In genomic region chr20:50149481-50150254, GRCh38 we compare ENCODE assay signal across 14 cellular contexts. TPM values are rescaled to one million over a fixed set of nuclear protein-coding genes. Genes with fewer than 3 reads are reported as not detected.
A peak's percentile ranks its signal among the peaks of the same experiment; 100 is the strongest.
DNase-seq lines count a peak whose midpoint lies in the region; ATAC-seq and TF ChIP-seq lines count a peak whose summit lies in the region.
"Had no signal": no experiment of that assay in that cellular context is flagged by ENCODE, and none has a peak within 500 bp of the region (broad histone marks: within the 10 kb centered on the region; RNA-seq: fewer than 3 reads in every experiment).

No MANE protein-coding gene starts in this region.

- POLR2A ChIA-PET in AG04450 (lab: Yijun Ruan, JAX): interaction anchor here (0.6 kb wide), 1 partner anchor 165 kb away, joined by 3 read pairs; no protein-coding TSS in a partner anchor
- POLR2A ChIA-PET in HCT116 (lab: Charles Lee): no interaction called here

- no peak for TF ChIP-seq CTCF in AG04450 (IDR thresholded peaks at IDR 0.05; ENCODE audit: low read depth, low read length)
- no peak for TF ChIP-seq CTCF in HCT116 (IDR thresholded peaks at IDR 0.05 in 2 of 3, conservative IDR thresholded peaks at IDR 0.05 in 1 of 3; ENCODE audit: borderline replicate concordance in 1 of 3, insufficient read depth in 1 of 3, low read depth in 2 of 3, low read length in 2 of 3)
- TF ChIP-seq CTCF in osteoblast (IDR thresholded peaks at IDR 0.05; ENCODE audit: extremely low read depth, low read depth, low read length): no peak
- TF ChIP-seq CTCF in BE2C (IDR thresholded peaks at IDR 0.05; ENCODE audit: low read depth, low read length): no peak

- TF ChIP-seq POLR2A in HCT116 (IDR thresholded peaks at IDR 0.05; ENCODE audit: borderline replicate concordance, extremely low read depth, insufficient read depth, insufficient read length): no peak

- DNase-seq in AG04450 (ENCODE audit: low read depth, low spot score) (no peak), HCT116 (ENCODE audit: low read depth, low spot score) (no peak), osteoblast (ENCODE audit: insufficient read length, low spot score, missing footprints) (peak; percentile 78), left lobe of liver (ENCODE audit: low spot score) (no peak), NOMO-1 treated with DMSO at 0.1 percent for 48 hours (lab: John Stamatoyannopoulos, UW; ENCODE audit: unreplicated experiment) (no peak), BE2C (no peak)
- no peak for DNase-seq in central memory CD8-positive, alpha-beta T cell (ENCODE audit: low spot score in 2 of 2)
- DNase-seq: activated CD4-positive, alpha-beta T cell treated with anti-CD3 and anti-CD28 coated beads for 4 hours; COR-L47; left ventricle myocardium superior; NCI-H2171 treated with DMSO at 0.1 percent for 48 hours; stimulated activated naive CD4-positive, alpha-beta T cell had no signal

- no peak for ATAC-seq in HCT116
- no peak for ATAC-seq in central memory CD8-positive, alpha-beta T cell (replicated peaks; ENCODE audit: extremely low read depth, poor library complexity, severe bottlenecking)
- no peak for ATAC-seq in left lobe of liver
- ATAC-seq in HG03135 (IDR thresholded peaks at IDR 0.05; ENCODE audit: unreplicated experiment): no peak
- ATAC-seq: left ventricle myocardium superior, Right ventricle myocardium inferior had no signal

- no peaks in the 10 kb centered on the region for H4K20me1 ChIP-seq in HCT116 (ENCODE audit: insufficient read depth)
- peaks cover 34% of the 10 kb centered on the region for H4K20me1 ChIP-seq in osteoblast (ENCODE audit: insufficient read depth, low read length)

- H3K4me1 Mint-ChIP-seq in central memory CD8-positive, alpha-beta T cell: peaks cover 82% of the 10 kb centered on the region

- H3K27ac Mint-ChIP-seq in central memory CD8-positive, alpha-beta T cell (ENCODE audit: low read depth): peak overlapping the region; percentile 66

- H3K9me3 ChIP-seq in AG04450 (ENCODE audit: control insufficient read depth, insufficient read depth, low read length): no peaks in the 10 kb centered on the region; the same call in 1 of the 2 replicates
- no peaks in the 10 kb centered on the region for H3K9me3 ChIP-seq in HCT116 (ENCODE audit: control insufficient read depth in 1 of 2, insufficient read depth in 1 of 2, low read depth in 1 of 2, low read length in 2 of 2)
- no peaks in the 10 kb centered on the region for H3K9me3 ChIP-seq in osteoblast (ENCODE audit: low read depth, low read length)
- no peaks in the 10 kb centered on the region for H3K9me3 ChIP-seq in BE2C

- no peak overlapping the region for H3K4me3 ChIP-seq in AG04450 (ENCODE audit: low read depth, low read length)
- no peak overlapping the region for H3K4me3 ChIP-seq in HCT116 (replicated peaks in 1 of 2; ENCODE audit: low read depth in 1 of 2, low read length in 2 of 2)
- H3K4me3 ChIP-seq in osteoblast (ENCODE audit: insufficient read depth, low read length): no peak overlapping the region
- no peak overlapping the region for H3K4me3 ChIP-seq in BE2C (ENCODE audit: low read depth, low read length)

- H3K79me2 ChIP-seq in HCT116 (ENCODE audit: insufficient read depth, low read length) (peaks cover 87% of the 10 kb centered on the region), osteoblast (ENCODE audit: insufficient read depth, low read length) (peaks cover 85% of the 10 kb centered on the region)

- CTCF ChIA-PET in AG04450 (lab: Charles Lee) (no interaction called here), HCT116 (lab: Charles Lee) (interaction anchor here (1.0 to 1.4 kb wide), 2 partner anchors 29 to 171 kb away, joined by 3 read pairs; no protein-coding TSS in a partner anchor)

- H3K27me3 ChIP-seq in AG04450 (ENCODE audit: control insufficient read depth, insufficient read depth, low read length): no peaks in the 10 kb centered on the region
- H3K27me3 ChIP-seq in HCT116 (ENCODE audit: insufficient read depth, low read length): no peaks in the 10 kb centered on the region
- no peaks in the 10 kb centered on the region for H3K27me3 ChIP-seq in osteoblast (ENCODE audit: insufficient read depth, low read length)
- no peaks in the 10 kb centered on the region for H3K27me3 ChIP-seq in BE2C

- TF ChIP-seq RAD21 in HCT116 (IDR thresholded peaks at IDR 0.05; ENCODE audit: low read depth): no peak

- no peak overlapping the region for H3K9ac ChIP-seq in HCT116 (ENCODE audit: low read length)

- peaks cover 10 to 25% of the 10 kb centered on the region in 2 experiments; a peak in 3 of 4 replicates for H3K36me3 ChIP-seq in HCT116 (ENCODE audit: control insufficient read depth in 1 of 2, insufficient read depth in 2 of 2, low read length in 2 of 2)
- H3K36me3 ChIP-seq in osteoblast (ENCODE audit: insufficient read depth, low read length): peaks cover 24% of the 10 kb centered on the region
- peaks cover 11% of the 10 kb centered on the region for H3K36me3 ChIP-seq in BE2C

- no peak overlapping the region for H2AFZ ChIP-seq in HCT116 (ENCODE audit: low read depth, low read length, poor library complexity, severe bottlenecking)
- no peak overlapping the region for H2AFZ ChIP-seq in osteoblast (ENCODE audit: low read length)

- BruUV-seq in HCT116 (replicated peaks; lab: Mats Ljungman, UMichigan): TSS peak; percentile 6

- H3K4me1 ChIP-seq in HCT116 (ENCODE audit: control insufficient read depth in 1 of 2, insufficient read depth in 2 of 2, low read length in 2 of 2) (peaks cover 32 to 77% of the 10 kb centered on the region in 2 experiments), osteoblast (ENCODE audit: insufficient read depth, low read length) (peaks cover 56% of the 10 kb centered on the region), BE2C (peaks cover 5% of the 10 kb centered on the region)

- peak overlapping the region; percentile 31 for H3K27ac ChIP-seq in AG04450 (ENCODE audit: low read depth, low read length)
- peak overlapping the region; percentile 18; the same call in 1 of the 2 replicates for H3K27ac ChIP-seq in HCT116 (ENCODE audit: low read depth, low read length)
- H3K27ac ChIP-seq in osteoblast (ENCODE audit: low read depth, low read length): peak overlapping the region; percentile 42

- RAD21 ChIA-PET in HCT116 (lab: Charles Lee; ENCODE audit: low non-redundant PET in 1 of 2, low total read pairs in 2 of 2, uncharacterized antibody in 2 of 2, unreplicated experiment in 2 of 2): no interaction called here

- H3K4me3 Mint-ChIP-seq in central memory CD8-positive, alpha-beta T cell: no peak overlapping the region

- no peaks in the 10 kb centered on the region for H3K9me3 Mint-ChIP-seq in central memory CD8-positive, alpha-beta T cell

- H3K27me3 Mint-ChIP-seq in central memory CD8-positive, alpha-beta T cell: no peaks in the 10 kb centered on the region

- peak overlapping the region; percentile 89; the same call in 1 of the 2 replicates for H3K4me2 ChIP-seq in HCT116 (ENCODE audit: low read length)
- no peak overlapping the region for H3K4me2 ChIP-seq in osteoblast (ENCODE audit: insufficient read depth, low read length)

- intact Hi-C loops in HCT116 (cut with micrococcal nuclease): no loop called here

- H3K9me2 ChIP-seq in HCT116 (ENCODE audit: insufficient read depth): no peaks in the 10 kb centered on the region

- H3K36me3 Mint-ChIP-seq in central memory CD8-positive, alpha-beta T cell (ENCODE audit: insufficient read depth): peaks cover 13% of the 10 kb centered on the region

TF ChIP-seq in HCT116, 20 proteins besides CTCF, POLR2A, EP300 and RAD21 (continues in another document):
- TF ChIP-seq ELF1 (IDR thresholded peaks at IDR 0.05; ENCODE audit: borderline replicate concordance, low read depth) (no peak), TCF7L2 (IDR thresholded peaks at IDR 0.05; ENCODE audit: borderline replicate concordance, extremely low read depth, insufficient read depth, insufficient read length) (no peak), ZBTB33 (IDR thresholded peaks at IDR 0.05; ENCODE audit: extremely low read depth, insufficient replicate concordance, low read length) (no peak), POLR2AphosphoS5 (IDR thresholded peaks at IDR 0.05; ENCODE audit: low read depth, low read length) (no peak), SIN3A (IDR thresholded peaks at IDR 0.05; ENCODE audit: low read depth) (no peak), SRF (IDR thresholded peaks at IDR 0.05; ENCODE audit: low read depth) (no peak), FOSL1 (IDR thresholded peaks at IDR 0.05; ENCODE audit: low read depth) (no peak), EGR1 (IDR thresholded peaks at IDR 0.05; ENCODE audit: low read depth) (no peak), JUND (IDR thresholded peaks at IDR 0.05) (no peak)

RNA-seq across cellular contexts. Expression of gene PEDS1, which starts 3.9 kb away (rescaled TPM):
- polyA plus RNA-seq in AG04450 (2011; rRNA removed): 24.7 and 34.1 TPM in 2 replicates
- polyA minus RNA-seq in AG04450 (2011; rRNA and poly(A)+ RNA removed): 59.3 and 77.2 TPM in 2 replicates
- total RNA-seq in HCT116 (2021; ENCODE audit: unreplicated experiment): 31.9 TPM
- polyA plus RNA-seq in HCT116 (2012): 43.0 and 49.4 TPM in 2 replicates
- 33.3 and 37.6 TPM in 2 replicates for total RNA-seq in osteoblast
- total RNA-seq in left lobe of liver: 9.1 TPM
- polyA plus RNA-seq in BE2C (2012; ENCODE audit: insufficient read depth, insufficient read length, low read depth): 81.0 TPM

RNA-seq across cellular contexts. Expression of gene UBE2V1, which starts 36.7 kb away (rescaled TPM):
- polyA plus RNA-seq in AG04450 (2011; rRNA removed): 148 and 171 TPM in 2 replicates
- polyA minus RNA-seq in AG04450 (2011; rRNA and poly(A)+ RNA removed): 87.4 and 99.3 TPM in 2 replicates
- 114 TPM for total RNA-seq in HCT116 (2021; ENCODE audit: unreplicated experiment)
- 69.3 and 94.4 TPM in 2 replicates for polyA plus RNA-seq in HCT116 (2012)
- 90.8 and 100 TPM in 2 replicates for total RNA-seq in osteoblast
- 30.9 TPM for total RNA-seq in left lobe of liver
- polyA plus RNA-seq in BE2C (2012; ENCODE audit: insufficient read depth, insufficient read length, low read depth): 88.4 TPM

RNA-seq across cellular contexts. Expression of gene CEBPB, which starts 41.0 kb away (rescaled TPM):
- 19.1 and 23.6 TPM in 2 replicates for polyA plus RNA-seq in AG04450 (2011; rRNA removed)
- polyA minus RNA-seq in AG04450 (2011; rRNA and poly(A)+ RNA removed): 10.8 and 13.6 TPM in 2 replicates
- 113 TPM for total RNA-seq in HCT116 (2021; ENCODE audit: unreplicated experiment)
- 49.1 and 50.9 TPM in 2 replicates for polyA plus RNA-seq in HCT116 (2012)
- total RNA-seq in osteoblast: 75.7 and 79.3 TPM in 2 replicates
- 215 TPM for total RNA-seq in left lobe of liver
- 139 TPM for polyA plus RNA-seq in BE2C (2012; ENCODE audit: insufficient read depth, insufficient read length, low read depth)
